Comparison of ENCODE assay signal across 1 cellular context in the genomic region with DNA sequence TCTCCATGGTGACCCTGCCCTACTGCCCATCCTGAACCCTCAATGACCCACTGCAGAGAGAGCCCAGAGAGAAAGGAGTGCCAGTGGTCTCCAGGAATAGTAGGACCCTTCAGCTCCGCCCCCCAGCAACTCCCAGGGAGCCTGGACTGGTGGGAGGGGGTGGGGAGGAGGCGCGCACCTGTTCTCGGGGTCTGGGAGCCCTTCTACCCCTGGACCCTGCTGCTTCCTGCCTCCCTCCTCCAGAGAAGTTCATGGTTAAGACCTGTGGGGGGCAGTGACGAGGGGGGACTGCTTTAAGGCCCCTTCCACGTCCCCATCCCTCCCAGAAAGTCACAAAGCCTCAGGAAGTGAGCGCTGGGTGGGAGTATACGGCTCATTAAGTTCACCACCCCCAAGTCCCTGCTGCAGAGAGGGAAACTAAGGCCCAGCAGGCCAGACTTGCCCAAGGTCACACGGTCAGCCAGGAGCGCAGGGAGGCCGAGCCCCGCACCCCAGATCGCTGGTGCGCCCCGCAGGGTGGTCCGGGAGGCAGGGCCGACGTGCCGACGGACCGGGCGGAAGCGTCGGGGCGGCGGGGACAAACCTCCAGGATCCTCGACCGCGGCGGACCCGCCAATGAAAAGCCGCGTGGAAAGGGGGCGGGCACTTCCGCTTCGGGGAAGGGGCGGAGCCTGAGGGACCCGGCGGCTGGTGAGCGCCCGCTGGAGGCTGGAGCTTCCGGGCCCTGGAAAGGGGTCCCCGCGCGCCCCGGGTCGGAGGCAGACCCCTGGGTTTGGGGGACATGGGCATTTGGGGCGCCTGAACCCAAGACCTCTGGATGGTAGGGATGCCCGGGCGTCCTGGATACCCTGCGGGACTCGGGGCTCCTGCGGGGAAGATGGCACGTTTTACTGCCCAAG.
TF ChIP-seq lines count a peak whose summit lies in the region.

A gene with protein sequence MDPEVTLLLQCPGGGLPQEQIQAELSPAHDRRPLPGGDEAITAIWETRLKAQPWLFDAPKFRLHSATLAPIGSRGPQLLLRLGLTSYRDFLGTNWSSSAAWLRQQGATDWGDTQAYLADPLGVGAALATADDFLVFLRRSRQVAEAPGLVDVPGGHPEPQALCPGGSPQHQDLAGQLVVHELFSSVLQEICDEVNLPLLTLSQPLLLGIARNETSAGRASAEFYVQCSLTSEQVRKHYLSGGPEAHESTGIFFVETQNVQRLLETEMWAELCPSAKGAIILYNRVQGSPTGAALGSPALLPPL (plus strand): TSS at position 667 of the 899 bp plus-strand sequence. CDS start 379 bp downstream, outside the sequence.
A gene with protein sequence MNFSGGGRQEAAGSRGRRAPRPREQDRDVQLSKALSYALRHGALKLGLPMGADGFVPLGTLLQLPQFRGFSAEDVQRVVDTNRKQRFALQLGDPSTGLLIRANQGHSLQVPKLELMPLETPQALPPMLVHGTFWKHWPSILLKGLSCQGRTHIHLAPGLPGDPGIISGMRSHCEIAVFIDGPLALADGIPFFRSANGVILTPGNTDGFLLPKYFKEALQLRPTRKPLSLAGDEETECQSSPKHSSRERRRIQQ (minus strand): TSS at position 579 of the 899 bp plus-strand sequence. CDS start 326 bp downstream, at position 253.

TF ChIP-seq in WTC11, 78 proteins besides CTCF, POLR2A, EP300 and RAD21 (continued from another document):
- TF ChIP-seq, protein P1, sequence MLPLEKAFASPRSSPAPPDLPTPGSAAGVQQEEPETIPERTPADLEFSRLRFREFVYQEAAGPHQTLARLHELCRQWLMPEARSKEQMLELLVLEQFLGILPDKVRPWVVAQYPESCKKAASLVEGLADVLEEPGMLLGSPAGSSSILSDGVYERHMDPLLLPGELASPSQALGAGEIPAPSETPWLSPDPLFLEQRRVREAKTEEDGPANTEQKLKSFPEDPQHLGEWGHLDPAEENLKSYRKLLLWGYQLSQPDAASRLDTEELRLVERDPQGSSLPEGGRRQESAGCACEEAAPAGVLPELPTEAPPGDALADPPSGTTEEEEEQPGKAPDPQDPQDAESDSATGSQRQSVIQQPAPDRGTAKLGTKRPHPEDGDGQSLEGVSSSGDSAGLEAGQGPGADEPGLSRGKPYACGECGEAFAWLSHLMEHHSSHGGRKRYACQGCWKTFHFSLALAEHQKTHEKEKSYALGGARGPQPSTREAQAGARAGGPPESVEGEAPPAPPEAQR (CRISPR knock-in tag; IDR thresholded peaks at IDR 0.05), result no peak
- TF ChIP-seq SMAD4 (CRISPR knock-in tag; IDR thresholded peaks at IDR 0.05) (no peak), ZNF263 (CRISPR knock-in tag; IDR thresholded peaks at IDR 0.05; ENCODE audit: low read depth) (0 out of 2 replicates have a peak, but pooled peaks have one; percentile 9), FOXP1 (CRISPR knock-in tag; IDR thresholded peaks at IDR 0.05; ENCODE audit: borderline replicate concordance) (0 out of 2 replicates have a peak, but pooled peaks have one; percentile 28), CREB1 (CRISPR knock-in tag; IDR thresholded peaks at IDR 0.05) (no peak), CREM (CRISPR knock-in tag; IDR thresholded peaks at IDR 0.05) (peak; percentile 60; the same call in 1 of the 2 replicates), TEAD4 (CRISPR knock-in tag; IDR thresholded peaks at IDR 0.05) (no peak), ZNF396 (CRISPR knock-in tag; IDR thresholded peaks at IDR 0.05; ENCODE audit: borderline replicate concordance) (no peak), PRRX2 (CRISPR knock-in tag; IDR thresholded peaks at IDR 0.05) (no peak), TCF7 (CRISPR knock-in tag; IDR thresholded peaks at IDR 0.05; ENCODE audit: low read depth) (no peak), KAT7 (CRISPR knock-in tag; IDR thresholded peaks at IDR 0.05; ENCODE audit: borderline replicate concordance) (0 out of 2 replicates have a peak, but pooled peaks have one; percentile 50), NR3C1 (CRISPR knock-in tag; conservative IDR thresholded peaks at IDR 0.05; ENCODE audit: low read depth) (no peak), ZNF416 (CRISPR knock-in tag; IDR thresholded peaks at IDR 0.05) (no peak), CBFB (CRISPR knock-in tag; IDR thresholded peaks at IDR 0.05; ENCODE audit: low read depth) (no peak), ETV6 (CRISPR knock-in tag; IDR thresholded peaks at IDR 0.05) (peak; percentile 91), NFYB (CRISPR knock-in tag; conservative IDR thresholded peaks at IDR 0.05; ENCODE audit: low read depth) (peak; percentile 55; the same call in 1 of the 2 replicates), ZNF317 (CRISPR knock-in tag; IDR thresholded peaks at IDR 0.05; ENCODE audit: borderline replicate concordance, low read depth) (0 out of 2 replicates have a peak, but pooled peaks have one; percentile 8), GTF2I (CRISPR knock-in tag; conservative IDR thresholded peaks at IDR 0.05) (no peak), RORB (CRISPR knock-in tag; IDR thresholded peaks at IDR 0.05) (no peak), ESRRA (CRISPR knock-in tag; IDR thresholded peaks at IDR 0.05; ENCODE audit: borderline replicate concordance) (peak; percentile 77; the same call in 1 of the 2 replicates), ZNF232 (CRISPR knock-in tag; IDR thresholded peaks at IDR 0.05) (no peak)
- TF ChIP-seq, protein P2, sequence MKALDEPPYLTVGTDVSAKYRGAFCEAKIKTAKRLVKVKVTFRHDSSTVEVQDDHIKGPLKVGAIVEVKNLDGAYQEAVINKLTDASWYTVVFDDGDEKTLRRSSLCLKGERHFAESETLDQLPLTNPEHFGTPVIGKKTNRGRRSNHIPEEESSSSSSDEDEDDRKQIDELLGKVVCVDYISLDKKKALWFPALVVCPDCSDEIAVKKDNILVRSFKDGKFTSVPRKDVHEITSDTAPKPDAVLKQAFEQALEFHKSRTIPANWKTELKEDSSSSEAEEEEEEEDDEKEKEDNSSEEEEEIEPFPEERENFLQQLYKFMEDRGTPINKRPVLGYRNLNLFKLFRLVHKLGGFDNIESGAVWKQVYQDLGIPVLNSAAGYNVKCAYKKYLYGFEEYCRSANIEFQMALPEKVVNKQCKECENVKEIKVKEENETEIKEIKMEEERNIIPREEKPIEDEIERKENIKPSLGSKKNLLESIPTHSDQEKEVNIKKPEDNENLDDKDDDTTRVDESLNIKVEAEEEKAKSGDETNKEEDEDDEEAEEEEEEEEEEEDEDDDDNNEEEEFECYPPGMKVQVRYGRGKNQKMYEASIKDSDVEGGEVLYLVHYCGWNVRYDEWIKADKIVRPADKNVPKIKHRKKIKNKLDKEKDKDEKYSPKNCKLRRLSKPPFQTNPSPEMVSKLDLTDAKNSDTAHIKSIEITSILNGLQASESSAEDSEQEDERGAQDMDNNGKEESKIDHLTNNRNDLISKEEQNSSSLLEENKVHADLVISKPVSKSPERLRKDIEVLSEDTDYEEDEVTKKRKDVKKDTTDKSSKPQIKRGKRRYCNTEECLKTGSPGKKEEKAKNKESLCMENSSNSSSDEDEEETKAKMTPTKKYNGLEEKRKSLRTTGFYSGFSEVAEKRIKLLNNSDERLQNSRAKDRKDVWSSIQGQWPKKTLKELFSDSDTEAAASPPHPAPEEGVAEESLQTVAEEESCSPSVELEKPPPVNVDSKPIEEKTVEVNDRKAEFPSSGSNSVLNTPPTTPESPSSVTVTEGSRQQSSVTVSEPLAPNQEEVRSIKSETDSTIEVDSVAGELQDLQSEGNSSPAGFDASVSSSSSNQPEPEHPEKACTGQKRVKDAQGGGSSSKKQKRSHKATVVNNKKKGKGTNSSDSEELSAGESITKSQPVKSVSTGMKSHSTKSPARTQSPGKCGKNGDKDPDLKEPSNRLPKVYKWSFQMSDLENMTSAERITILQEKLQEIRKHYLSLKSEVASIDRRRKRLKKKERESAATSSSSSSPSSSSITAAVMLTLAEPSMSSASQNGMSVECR (CRISPR knock-in tag; IDR thresholded peaks at IDR 0.05; ENCODE audit: borderline replicate concordance), result no peak
- TF ChIP-seq, protein P3, sequence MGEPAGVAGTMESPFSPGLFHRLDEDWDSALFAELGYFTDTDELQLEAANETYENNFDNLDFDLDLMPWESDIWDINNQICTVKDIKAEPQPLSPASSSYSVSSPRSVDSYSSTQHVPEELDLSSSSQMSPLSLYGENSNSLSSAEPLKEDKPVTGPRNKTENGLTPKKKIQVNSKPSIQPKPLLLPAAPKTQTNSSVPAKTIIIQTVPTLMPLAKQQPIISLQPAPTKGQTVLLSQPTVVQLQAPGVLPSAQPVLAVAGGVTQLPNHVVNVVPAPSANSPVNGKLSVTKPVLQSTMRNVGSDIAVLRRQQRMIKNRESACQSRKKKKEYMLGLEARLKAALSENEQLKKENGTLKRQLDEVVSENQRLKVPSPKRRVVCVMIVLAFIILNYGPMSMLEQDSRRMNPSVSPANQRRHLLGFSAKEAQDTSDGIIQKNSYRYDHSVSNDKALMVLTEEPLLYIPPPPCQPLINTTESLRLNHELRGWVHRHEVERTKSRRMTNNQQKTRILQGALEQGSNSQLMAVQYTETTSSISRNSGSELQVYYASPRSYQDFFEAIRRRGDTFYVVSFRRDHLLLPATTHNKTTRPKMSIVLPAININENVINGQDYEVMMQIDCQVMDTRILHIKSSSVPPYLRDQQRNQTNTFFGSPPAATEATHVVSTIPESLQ (CRISPR knock-in tag; IDR thresholded peaks at IDR 0.05), result no peak
- TF ChIP-seq, protein P4, sequence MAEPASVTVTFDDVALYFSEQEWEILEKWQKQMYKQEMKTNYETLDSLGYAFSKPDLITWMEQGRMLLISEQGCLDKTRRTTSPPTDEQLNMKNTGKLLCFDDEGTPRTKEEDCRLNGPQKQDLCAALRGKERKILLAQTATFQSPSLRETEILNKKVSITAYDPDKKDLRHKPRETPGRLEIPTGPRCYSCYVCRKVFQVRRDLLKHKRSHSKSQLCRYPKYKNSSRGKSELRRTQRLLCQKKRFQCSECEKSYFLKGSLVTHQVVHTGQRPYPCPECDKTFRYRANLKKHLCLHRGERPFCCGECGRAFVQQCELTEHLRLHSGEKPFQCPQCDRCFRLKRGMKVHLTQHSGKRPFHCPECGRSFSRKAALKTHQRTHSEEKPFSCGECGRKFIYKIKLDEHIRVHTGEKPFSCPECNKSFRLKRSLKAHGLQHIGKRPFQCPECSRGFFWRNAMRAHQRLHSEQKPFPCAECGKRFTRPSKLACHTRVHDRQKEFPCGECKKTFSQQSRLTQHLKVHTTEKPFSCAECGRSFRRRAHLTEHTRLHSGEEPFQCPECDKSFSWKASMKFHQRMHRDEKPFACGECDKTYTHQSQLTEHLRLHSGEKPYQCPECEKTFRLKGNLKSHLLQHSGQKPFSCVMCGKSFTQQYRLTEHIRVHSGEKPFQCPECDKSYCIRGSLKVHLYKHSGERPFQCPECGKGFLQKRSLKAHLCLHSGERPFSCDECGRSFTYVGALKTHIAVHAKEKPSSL (CRISPR knock-in tag; conservative IDR thresholded peaks at IDR 0.05), result no peak
- TF ChIP-seq, protein P5, sequence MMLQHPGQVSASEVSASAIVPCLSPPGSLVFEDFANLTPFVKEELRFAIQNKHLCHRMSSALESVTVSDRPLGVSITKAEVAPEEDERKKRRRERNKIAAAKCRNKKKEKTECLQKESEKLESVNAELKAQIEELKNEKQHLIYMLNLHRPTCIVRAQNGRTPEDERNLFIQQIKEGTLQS (CRISPR knock-in tag; conservative IDR thresholded peaks at IDR 0.05), result no peak
- TF ChIP-seq, protein P6, sequence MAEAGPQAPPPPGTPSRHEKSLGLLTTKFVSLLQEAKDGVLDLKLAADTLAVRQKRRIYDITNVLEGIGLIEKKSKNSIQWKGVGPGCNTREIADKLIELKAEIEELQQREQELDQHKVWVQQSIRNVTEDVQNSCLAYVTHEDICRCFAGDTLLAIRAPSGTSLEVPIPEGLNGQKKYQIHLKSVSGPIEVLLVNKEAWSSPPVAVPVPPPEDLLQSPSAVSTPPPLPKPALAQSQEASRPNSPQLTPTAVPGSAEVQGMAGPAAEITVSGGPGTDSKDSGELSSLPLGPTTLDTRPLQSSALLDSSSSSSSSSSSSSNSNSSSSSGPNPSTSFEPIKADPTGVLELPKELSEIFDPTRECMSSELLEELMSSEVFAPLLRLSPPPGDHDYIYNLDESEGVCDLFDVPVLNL (CRISPR knock-in tag; IDR thresholded peaks at IDR 0.05; ENCODE audit: borderline replicate concordance, low read depth), result no peak
- TF ChIP-seq, protein P7, sequence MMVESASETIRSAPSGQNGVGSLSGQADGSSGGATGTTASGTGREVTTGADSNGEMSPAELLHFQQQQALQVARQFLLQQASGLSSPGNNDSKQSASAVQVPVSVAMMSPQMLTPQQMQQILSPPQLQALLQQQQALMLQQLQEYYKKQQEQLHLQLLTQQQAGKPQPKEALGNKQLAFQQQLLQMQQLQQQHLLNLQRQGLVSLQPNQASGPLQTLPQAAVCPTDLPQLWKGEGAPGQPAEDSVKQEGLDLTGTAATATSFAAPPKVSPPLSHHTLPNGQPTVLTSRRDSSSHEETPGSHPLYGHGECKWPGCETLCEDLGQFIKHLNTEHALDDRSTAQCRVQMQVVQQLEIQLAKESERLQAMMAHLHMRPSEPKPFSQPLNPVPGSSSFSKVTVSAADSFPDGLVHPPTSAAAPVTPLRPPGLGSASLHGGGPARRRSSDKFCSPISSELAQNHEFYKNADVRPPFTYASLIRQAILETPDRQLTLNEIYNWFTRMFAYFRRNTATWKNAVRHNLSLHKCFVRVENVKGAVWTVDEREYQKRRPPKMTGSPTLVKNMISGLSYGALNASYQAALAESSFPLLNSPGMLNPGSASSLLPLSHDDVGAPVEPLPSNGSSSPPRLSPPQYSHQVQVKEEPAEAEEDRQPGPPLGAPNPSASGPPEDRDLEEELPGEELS (CRISPR knock-in tag; IDR thresholded peaks at IDR 0.05), result 0 out of 2 replicates have a peak, but pooled peaks have one; percentile 29
- TF ChIP-seq, protein P8, sequence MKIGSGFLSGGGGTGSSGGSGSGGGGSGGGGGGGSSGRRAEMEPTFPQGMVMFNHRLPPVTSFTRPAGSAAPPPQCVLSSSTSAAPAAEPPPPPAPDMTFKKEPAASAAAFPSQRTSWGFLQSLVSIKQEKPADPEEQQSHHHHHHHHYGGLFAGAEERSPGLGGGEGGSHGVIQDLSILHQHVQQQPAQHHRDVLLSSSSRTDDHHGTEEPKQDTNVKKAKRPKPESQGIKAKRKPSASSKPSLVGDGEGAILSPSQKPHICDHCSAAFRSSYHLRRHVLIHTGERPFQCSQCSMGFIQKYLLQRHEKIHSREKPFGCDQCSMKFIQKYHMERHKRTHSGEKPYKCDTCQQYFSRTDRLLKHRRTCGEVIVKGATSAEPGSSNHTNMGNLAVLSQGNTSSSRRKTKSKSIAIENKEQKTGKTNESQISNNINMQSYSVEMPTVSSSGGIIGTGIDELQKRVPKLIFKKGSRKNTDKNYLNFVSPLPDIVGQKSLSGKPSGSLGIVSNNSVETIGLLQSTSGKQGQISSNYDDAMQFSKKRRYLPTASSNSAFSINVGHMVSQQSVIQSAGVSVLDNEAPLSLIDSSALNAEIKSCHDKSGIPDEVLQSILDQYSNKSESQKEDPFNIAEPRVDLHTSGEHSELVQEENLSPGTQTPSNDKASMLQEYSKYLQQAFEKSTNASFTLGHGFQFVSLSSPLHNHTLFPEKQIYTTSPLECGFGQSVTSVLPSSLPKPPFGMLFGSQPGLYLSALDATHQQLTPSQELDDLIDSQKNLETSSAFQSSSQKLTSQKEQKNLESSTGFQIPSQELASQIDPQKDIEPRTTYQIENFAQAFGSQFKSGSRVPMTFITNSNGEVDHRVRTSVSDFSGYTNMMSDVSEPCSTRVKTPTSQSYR (CRISPR knock-in tag; IDR thresholded peaks at IDR 0.05), result no peak
- TF ChIP-seq, protein P9, sequence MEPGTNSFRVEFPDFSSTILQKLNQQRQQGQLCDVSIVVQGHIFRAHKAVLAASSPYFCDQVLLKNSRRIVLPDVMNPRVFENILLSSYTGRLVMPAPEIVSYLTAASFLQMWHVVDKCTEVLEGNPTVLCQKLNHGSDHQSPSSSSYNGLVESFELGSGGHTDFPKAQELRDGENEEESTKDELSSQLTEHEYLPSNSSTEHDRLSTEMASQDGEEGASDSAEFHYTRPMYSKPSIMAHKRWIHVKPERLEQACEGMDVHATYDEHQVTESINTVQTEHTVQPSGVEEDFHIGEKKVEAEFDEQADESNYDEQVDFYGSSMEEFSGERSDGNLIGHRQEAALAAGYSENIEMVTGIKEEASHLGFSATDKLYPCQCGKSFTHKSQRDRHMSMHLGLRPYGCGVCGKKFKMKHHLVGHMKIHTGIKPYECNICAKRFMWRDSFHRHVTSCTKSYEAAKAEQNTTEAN (CRISPR knock-in tag; IDR thresholded peaks at IDR 0.05), result no peak; the same call in 1 of the 2 replicates
